ENCODE assay signal across 38 cellular contexts in genomic region chr12:10756194-10756593, GRCh38. TPM values are rescaled to one million over a fixed set of nuclear protein-coding genes. Genes with fewer than 3 reads are reported as not detected.
"Had no signal": no experiment of that assay in that cellular context is flagged by ENCODE, and none has a peak within 500 bp of the region (broad histone marks: within the 10 kb centered on the region; RNA-seq: fewer than 3 reads in every experiment).

No MANE protein-coding gene starts in this region.

- H3K4me3 ChIP-seq: adrenal gland, ascending aorta, body of pancreas, breast epithelium, cardiac muscle cell had no signal

- FAIRE-seq: astrocyte had no signal

- ATAC-seq: activated naive CD4-positive, alpha-beta T cell treated with anti-CD3 and anti-CD28 coated beads, Interleukin-2, amount 50 U/mL, for 72 hours; activated naive CD8-positive, alpha-beta T cell treated with anti-CD3 and anti-CD28 coated beads, Interleukin-2, amount 50 U/mL, for 24 hours; activated T-cell treated with anti-CD3 and anti-CD28 coated beads, Interleukin-2, amount 50 U/mL, for 4 hours; activated T-cell treated with anti-CD3 and anti-CD28 coated beads, Interleukin-2, amount 50 U/mL, for 72 hours; activated T-helper 17 cell treated with anti-CD3 and anti-CD28 coated beads, Interleukin-2, amount 50 U/mL, for 72 hours; body of pancreas had no signal

- H3K4me1 ChIP-seq: adrenal gland, ascending aorta, body of pancreas, breast epithelium had no signal

- H3K9me3 ChIP-seq: adrenal gland had no signal

- H3K27ac ChIP-seq: adrenal gland, ascending aorta, body of pancreas, brain microvascular endothelial cell, breast epithelium, cardiac muscle cell had no signal

- H3K36me3 ChIP-seq: adrenal gland, ascending aorta, brain microvascular endothelial cell, breast epithelium, cardiac muscle cell had no signal

- DNase-seq: activated effector memory CD4-positive, alpha-beta T cell treated with anti-CD3 and anti-CD28 coated beads, Interleukin-2, amount 50 U/mL, for 16 hours; activated effector memory CD4-positive, alpha-beta T cell treated with Interleukin-2 at 50 U/mL for 16 hours; activated gamma-delta T cell; activated gamma-delta T cell treated with Interleukin-2 at 50 U/mL for 16 hours; activated naive CD4-positive, alpha-beta T cell; activated naive CD4-positive, alpha-beta T cell treated with anti-CD3 and anti-CD28 coated beads for 36 hours; activated naive CD4-positive, alpha-beta T cell treated with anti-CD3 and anti-CD28 coated beads, Interleukin-2, amount 10 ng/mL, durations not matched to agents 7 days and 5 days; activated naive CD4-positive, alpha-beta T cell treated with anti-CD3 and anti-CD28 coated beads, Interleukin-2, amount 50 U/mL, for 16 hours; activated naive CD4-positive, alpha-beta T cell treated with Interleukin-2 at 50 U/mL for 16 hours; activated naive CD8-positive, alpha-beta T cell treated with anti-CD3 and anti-CD28 coated beads for 36 hours; activated naive CD8-positive, alpha-beta T cell treated with anti-CD3 and anti-CD28 coated beads, Interleukin-2, amount 10 ng/mL, durations not matched to agents 7 days and 5 days; activated naive CD8-positive, alpha-beta T cell treated with anti-CD3 and anti-CD28 coated beads, Interleukin-2, amount 50 U/mL, for 24 hours; activated T-cell treated with anti-CD3 and anti-CD28 coated beads, Interleukin-2, amount 50 U/mL, for 24 hours; activated T-cell treated with anti-CD3 and anti-CD28 coated beads, Interleukin-2, amount 50 U/mL, for 4 hours; activated T-cell treated with anti-CD3 and anti-CD28 coated beads, Interleukin-2, amount 50 U/mL, for 48 hours; activated T-cell treated with anti-CD3 and anti-CD28 coated beads, Interleukin-2, amount 50 U/mL, for 72 hours; adrenal gland; amniotic stem cell; amygdala; anterior cingulate cortex; aorta; body of pancreas; brain microvascular endothelial cell; caudate nucleus; central memory CD4-positive, alpha-beta T cell; cerebellar nuclear complex had no signal

- H3K27me3 ChIP-seq: ascending aorta, body of pancreas, brain microvascular endothelial cell, breast epithelium had no signal

RNA-seq across cellular contexts. Expression of gene TAS2R7, which starts 46.2 kb away (rescaled TPM):
- total RNA-seq: activated naive CD4-positive, alpha-beta T cell treated with anti-CD3 and anti-CD28 coated beads for 36 hours; activated naive CD4-positive, alpha-beta T cell treated with anti-CD3 and anti-CD28 coated beads, Interleukin-2, amount 50 U/mL, for 72 hours; activated naive CD8-positive, alpha-beta T cell treated with anti-CD3 and anti-CD28 coated beads for 36 hours; activated naive CD8-positive, alpha-beta T cell treated with anti-CD3 and anti-CD28 coated beads, Interleukin-2, amount 10 ng/mL, durations not matched to agents 7 days and 5 days; activated T-cell treated with anti-CD3 and anti-CD28 coated beads, Interleukin-2, amount 50 U/mL, for 4 hours; activated T-cell treated with anti-CD3 and anti-CD28 coated beads, Interleukin-2, amount 50 U/mL, for 72 hours; activated T-helper 1 cell treated with anti-CD3 and anti-CD28 coated beads, Interleukin-12 subunit alpha, Interleukin-12 subunit beta, Interleukin-2, Interleukin-4 antibody, amounts not matched to agents 30 ng/mL and 10 ng/mL and 1 ng/mL, durations not matched to agents 14 hours and 24 hours and 36 hours; activated T-helper 17 cell treated with anti-CD3 and anti-CD28 coated beads, Interleukin-2, amount 50 U/mL, for 72 hours; activated T-helper 2 cell treated with anti-CD3 and anti-CD28 coated beads, Interferon-gamma antibody, Interleukin-2, Interleukin-4, amounts not matched to agents 10 μg/mL and 5 μg/mL and 100 μg/mL, durations not matched to agents 14 hours and 24 hours and 36 hours; adrenal gland; aorta; ascending aorta; astrocyte; body of pancreas; breast epithelium; bronchial epithelial cell; cardiac muscle cell; cardiac septum; chondrocyte had no signal
- polyA plus RNA-seq: adipose tissue, adrenal gland, aorta, cardiac muscle cell had no signal

RNA-seq across cellular contexts. Expression of gene TAS2R8, which starts 50.9 kb away (rescaled TPM):
- total RNA-seq: activated naive CD4-positive, alpha-beta T cell treated with anti-CD3 and anti-CD28 coated beads for 36 hours; activated naive CD4-positive, alpha-beta T cell treated with anti-CD3 and anti-CD28 coated beads, Interleukin-2, amount 50 U/mL, for 72 hours; activated naive CD8-positive, alpha-beta T cell treated with anti-CD3 and anti-CD28 coated beads for 36 hours; activated naive CD8-positive, alpha-beta T cell treated with anti-CD3 and anti-CD28 coated beads, Interleukin-2, amount 10 ng/mL, durations not matched to agents 7 days and 5 days; activated T-cell treated with anti-CD3 and anti-CD28 coated beads, Interleukin-2, amount 50 U/mL, for 4 hours; activated T-cell treated with anti-CD3 and anti-CD28 coated beads, Interleukin-2, amount 50 U/mL, for 72 hours; activated T-helper 1 cell treated with anti-CD3 and anti-CD28 coated beads, Interleukin-12 subunit alpha, Interleukin-12 subunit beta, Interleukin-2, Interleukin-4 antibody, amounts not matched to agents 30 ng/mL and 10 ng/mL and 1 ng/mL, durations not matched to agents 14 hours and 24 hours and 36 hours; activated T-helper 17 cell treated with anti-CD3 and anti-CD28 coated beads, Interleukin-2, amount 50 U/mL, for 72 hours; activated T-helper 2 cell treated with anti-CD3 and anti-CD28 coated beads, Interferon-gamma antibody, Interleukin-2, Interleukin-4, amounts not matched to agents 10 μg/mL and 5 μg/mL and 100 μg/mL, durations not matched to agents 14 hours and 24 hours and 36 hours; aorta; ascending aorta; astrocyte; body of pancreas; bronchial epithelial cell; cardiac septum; chondrocyte had no signal
- polyA plus RNA-seq: adipose tissue, aorta, cardiac muscle cell had no signal

RNA-seq across cellular contexts. Expression of gene TAS2R9, which starts 53.8 kb away (rescaled TPM):
- total RNA-seq: activated naive CD4-positive, alpha-beta T cell treated with anti-CD3 and anti-CD28 coated beads for 36 hours; activated naive CD4-positive, alpha-beta T cell treated with anti-CD3 and anti-CD28 coated beads, Interleukin-2, amount 50 U/mL, for 72 hours; activated naive CD8-positive, alpha-beta T cell treated with anti-CD3 and anti-CD28 coated beads for 36 hours; activated T-cell treated with anti-CD3 and anti-CD28 coated beads, Interleukin-2, amount 50 U/mL, for 4 hours; activated T-cell treated with anti-CD3 and anti-CD28 coated beads, Interleukin-2, amount 50 U/mL, for 72 hours; activated T-helper 1 cell treated with anti-CD3 and anti-CD28 coated beads, Interleukin-12 subunit alpha, Interleukin-12 subunit beta, Interleukin-2, Interleukin-4 antibody, amounts not matched to agents 30 ng/mL and 10 ng/mL and 1 ng/mL, durations not matched to agents 14 hours and 24 hours and 36 hours; activated T-helper 17 cell treated with anti-CD3 and anti-CD28 coated beads, Interleukin-2, amount 50 U/mL, for 72 hours; activated T-helper 2 cell treated with anti-CD3 and anti-CD28 coated beads, Interferon-gamma antibody, Interleukin-2, Interleukin-4, amounts not matched to agents 10 μg/mL and 5 μg/mL and 100 μg/mL, durations not matched to agents 14 hours and 24 hours and 36 hours; adrenal gland; aorta; ascending aorta; astrocyte; body of pancreas; breast epithelium; bronchial epithelial cell; cardiac septum; chondrocyte had no signal
- polyA plus RNA-seq: aorta, cardiac muscle cell had no signal
